Comparison of ENCODE assay signal across 11 cellular contexts in genomic region chr2:161141033-161141432, GRCh38.
DNase-seq lines count a peak whose midpoint lies in the region; ATAC-seq lines count a peak whose summit lies in the region.
"Had no signal": no experiment of that assay in that cellular context is flagged by ENCODE, and none has a peak within 500 bp of the region (broad histone marks: within the 10 kb centered on the region; RNA-seq: fewer than 3 reads in every experiment).

No MANE protein-coding gene starts in this region.

- peak overlapping the region; percentile 57 to 85 for H3K4me3 Mint-ChIP-seq in stimulated activated naive CD8-positive, alpha-beta T cell treated with anti-CD3 and anti-CD28 coated beads, Interleukin-15, amount 100 ng/mL, for 72 hours

- ATAC-seq in HG02870 (IDR thresholded peaks at IDR 0.05; ENCODE audit: unreplicated experiment), result peak; percentile 54
- peak; percentile 61 for ATAC-seq in stimulated activated naive CD8-positive, alpha-beta T cell treated with anti-CD3 and anti-CD28 coated beads, Interleukin-15, amount 100 ng/mL, for 72 hours
- ATAC-seq: HCT116, left lobe of liver had no signal

- H3K27ac Mint-ChIP-seq in stimulated activated naive CD8-positive, alpha-beta T cell treated with anti-CD3 and anti-CD28 coated beads, Interleukin-15, amount 100 ng/mL, for 72 hours, result no peak overlapping the region

- peaks cover 26% of the 10 kb centered on the region in 2 donors for H3K9me3 Mint-ChIP-seq in stimulated activated naive CD8-positive, alpha-beta T cell treated with anti-CD3 and anti-CD28 coated beads, Interleukin-15, amount 100 ng/mL, for 72 hours

- H3K27me3 Mint-ChIP-seq in stimulated activated naive CD8-positive, alpha-beta T cell treated with anti-CD3 and anti-CD28 coated beads, Interleukin-15, amount 100 ng/mL, for 72 hours, result no peaks in the 10 kb centered on the region

- DNase-seq in stimulated activated CD4-positive, alpha-beta T cell treated with anti-CD3 and anti-CD28 coated beads, Interleukin-4, amount 100 ng/mL, for 24 hours, result peak; percentile 58
- DNase-seq in stimulated activated CD4-positive, alpha-beta T cell treated with anti-CD3 and anti-CD28 coated beads, Interleukin-12 subunit alpha, Interleukin-12 subunit beta, amount 100 ng/mL, for 4 hours, result no peak
- DNase-seq in SIG-M5 (lab: John Stamatoyannopoulos, UW), result peak; percentile 37
- peak in 1 of 2 donors; percentile 61 for DNase-seq in stimulated activated naive CD8-positive, alpha-beta T cell treated with anti-CD3 and anti-CD28 coated beads, Interleukin-15, amount 100 ng/mL, for 72 hours
- no peak for DNase-seq in NCI-H1105 (lab: John Stamatoyannopoulos, UW)
- no peak for DNase-seq in COR-L47 (lab: John Stamatoyannopoulos, UW)
- DNase-seq in NAMALWA (ENCODE audit: low spot score), result no peak
- DNase-seq: NCI-H526 treated with DMSO at 0.1 percent for 48 hours had no signal

- H3K4me1 Mint-ChIP-seq in stimulated activated naive CD8-positive, alpha-beta T cell treated with anti-CD3 and anti-CD28 coated beads, Interleukin-15, amount 100 ng/mL, for 72 hours, result peaks cover 77% of the 10 kb centered on the region

Comparison
In these comparisons a context has a peak if more than half of its experiments do, and no peak if none do; other contexts are left out.
1. DNase-seq: peak in stimulated activated CD4-positive, alpha-beta T cell treated with anti-CD3 and anti-CD28 coated beads, Interleukin-4, amount 100 ng/mL, for 24 hours (single experiment) and SIG-M5 (single experiment); none in stimulated activated CD4-positive, alpha-beta T cell treated with anti-CD3 and anti-CD28 coated beads, Interleukin-12 subunit alpha, Interleukin-12 subunit beta, amount 100 ng/mL, for 4 hours (single experiment), NCI-H1105 (single experiment), COR-L47 (single experiment) and NAMALWA (single experiment).